In genomic region chr1:206751891-206752290, GRCh38 we compare ENCODE assay signal across 34 cellular contexts. TPM values are rescaled to one million over a fixed set of nuclear protein-coding genes. Genes with fewer than 3 reads are reported as not detected.
"Had no signal": no experiment of that assay in that cellular context is flagged by ENCODE, and none has a peak within 500 bp of the region (broad histone marks: within the 10 kb centered on the region; RNA-seq: fewer than 3 reads in every experiment).

No MANE protein-coding gene starts in this region.

- H3K27ac ChIP-seq: colonic mucosa, epithelial cell of prostate, esophagus squamous epithelium, gastrocnemius medialis, heart right ventricle, left lung, lower lobe of right lung had no signal

- H3K4me3 ChIP-seq: colonic mucosa, esophagus squamous epithelium, gastrocnemius medialis, heart right ventricle, left lung, lower lobe of right lung, mucosa of descending colon had no signal

- H3K36me3 Mint-ChIP-seq: mesothelial cell of epicardium had no signal

- H3K27me3 Mint-ChIP-seq: effector memory CD8-positive, alpha-beta T cell had no signal

- ATAC-seq: effector memory CD8-positive, alpha-beta T cell; esophagus mucosa; gastrocnemius medialis; heart right ventricle; left cardiac atrium; left lung; left ventricle myocardium superior; lower lobe of right lung; mucosa of descending colon had no signal

- H3K27ac Mint-ChIP-seq: endodermal cell, immature natural killer cell, mesothelial cell of epicardium had no signal

- H3K9me3 ChIP-seq: colonic mucosa, esophagus squamous epithelium, gastrocnemius medialis, heart right ventricle, left lung, lower lobe of right lung, mucosa of descending colon had no signal

- H3K4me1 ChIP-seq: colonic mucosa, esophagus squamous epithelium, gastrocnemius medialis, lower lobe of right lung had no signal

- H3K4me1 Mint-ChIP-seq: mesothelial cell of epicardium had no signal

- H3K4me3 Mint-ChIP-seq: dendritic cell treated with granulocyte-macrophage colony-stimulating factor and Interleukin-4, amounts not matched to agents 40 ng/mL and 50 ng/mL, for 4 days; effector memory CD8-positive, alpha-beta T cell; endodermal cell; immature natural killer cell; mesothelial cell of epicardium; naive B cell had no signal

- H3K27me3 ChIP-seq: colonic mucosa, gastrocnemius medialis, heart right ventricle, left lung had no signal

- H3K9me3 Mint-ChIP-seq: dendritic cell treated with granulocyte-macrophage colony-stimulating factor and Interleukin-4, amounts not matched to agents 40 ng/mL and 50 ng/mL, for 4 days; effector memory CD8-positive, alpha-beta T cell; endodermal cell; immature natural killer cell; naive B cell had no signal

- H3K36me3 ChIP-seq: colonic mucosa, esophagus squamous epithelium, gastrocnemius medialis, heart right ventricle, left lung, lower lobe of right lung had no signal

- DNase-seq: colonic mucosa; cortex of kidney; effector CD8-positive, alpha-beta T cell; effector memory CD8-positive, alpha-beta T cell; endodermal cell; erythroblast; esophagus squamous epithelium; foreskin fibroblast; foreskin melanocyte; gastrocnemius medialis; glutamatergic neuron; head of caudate nucleus; heart right ventricle; hippocampal formation; immature natural killer cell; islet precursor cell; left cardiac atrium; left lung; left ventricle myocardium superior; lower lobe of right lung; mesenchymal stem cell; mucosa of descending colon; naive B cell had no signal

RNA-seq across cellular contexts. Expression of gene IL19, which starts 18.7 kb away (rescaled TPM):
- total RNA-seq: dermis microvascular lymphatic vessel endothelial cell, endodermal cell, gastrocnemius medialis, glomerular endothelial cell, heart right ventricle, kidney epithelial cell, left cardiac atrium, left lung, left ventricle myocardium superior, lower leg skin, lower lobe of right lung, lung microvascular endothelial cell, mesenteric fat pad, mesothelial cell of epicardium, mucosa of descending colon, myocyte had no signal
- polyA plus RNA-seq: heart right ventricle, immature natural killer cell had no signal

RNA-seq across cellular contexts. Expression of gene IL10, which starts 20.4 kb away (rescaled TPM):
- total RNA-seq: dermis microvascular lymphatic vessel endothelial cell, endodermal cell, glomerular endothelial cell, kidney epithelial cell, lung microvascular endothelial cell, mesothelial cell of epicardium, myocyte had no signal
